Comparison of ENCODE assay signal across 2 cellular contexts in genomic region chr3:186413615-186414415, GRCh38.
TF ChIP-seq lines count a peak whose summit lies in the region.

No MANE protein-coding gene starts in this region.

TF ChIP-seq in IMR-90, 13 proteins besides CTCF, POLR2A, EP300 and RAD21:
- TF ChIP-seq USF2 (IDR thresholded peaks at IDR 0.05; ENCODE audit: low read depth, low read length) (no peak), FOS (IDR thresholded peaks at IDR 0.05; ENCODE audit: low read depth, low read length) (no peak), CHD1 (IDR thresholded peaks at IDR 0.05; ENCODE audit: low read depth, low read length) (no peak), RFX5 (IDR thresholded peaks at IDR 0.05; ENCODE audit: low read depth, low read length) (no peak), MAZ (IDR thresholded peaks at IDR 0.05; ENCODE audit: borderline replicate concordance, low read depth, low read length) (no peak), NFE2L2 (IDR thresholded peaks at IDR 0.05; ENCODE audit: low read depth, low read length) (no peak), ELK1 (IDR thresholded peaks at IDR 0.05; ENCODE audit: borderline replicate concordance, low read depth, low read length) (no peak), MAFK (IDR thresholded peaks at IDR 0.05; ENCODE audit: low read depth, low read length) (no peak), SMC3 (IDR thresholded peaks at IDR 0.05; ENCODE audit: low read depth, low read length) (no peak), BHLHE40 (IDR thresholded peaks at IDR 0.05; ENCODE audit: low read depth, low read length) (no peak), RCOR1 (IDR thresholded peaks at IDR 0.05; ENCODE audit: insufficient replicate concordance, low read length) (no peak), CEBPB (IDR thresholded peaks at IDR 0.05; ENCODE audit: low read depth, low read length) (no peak), MXI1 (IDR thresholded peaks at IDR 0.05; ENCODE audit: borderline replicate concordance, low read depth, low read length) (no peak)

TF ChIP-seq in H1, 55 proteins besides CTCF, POLR2A, EP300 and RAD21:
- TF ChIP-seq TAF7 (optimal IDR thresholded peaks at IDR 0.05; ENCODE audit: borderline replicate concordance, low read depth, low read length) (no peak), RFX5 (IDR thresholded peaks at IDR 0.05; ENCODE audit: borderline replicate concordance, low read depth, low read length) (no peak), MAFK (IDR thresholded peaks at IDR 0.05; ENCODE audit: low read depth, low read length) (peak; percentile 43; the same call in 1 of the 2 replicates), MAX (IDR thresholded peaks at IDR 0.05) (no peak), TEAD4 (IDR thresholded peaks at IDR 0.05; ENCODE audit: low read depth, low read length) (no peak), SUZ12 (IDR thresholded peaks at IDR 0.05; ENCODE audit: low read length) (no peak), CTBP2 (IDR thresholded peaks at IDR 0.05; ENCODE audit: borderline replicate concordance, insufficient read depth, insufficient read length, low read length) (no peak), BRCA1 (IDR thresholded peaks at IDR 0.05; ENCODE audit: low read depth, low read length) (no peak), JUN (IDR thresholded peaks at IDR 0.05; ENCODE audit: low read depth, low read length) (no peak), KDM4A (IDR thresholded peaks at IDR 0.05; ENCODE audit: low read depth, low read length, severe bottlenecking) (no peak), NANOG (IDR thresholded peaks at IDR 0.05; ENCODE audit: insufficient read depth, low read depth, low read length, poor library complexity, severe bottlenecking) (no peak), GABPA (IDR thresholded peaks at IDR 0.05; ENCODE audit: borderline replicate concordance, insufficient read depth, low read length) (no peak), SP2 (IDR thresholded peaks at IDR 0.05; ENCODE audit: low read length) (no peak), CBX5 (IDR thresholded peaks at IDR 0.05; ENCODE audit: low read depth, low read length) (no peak), TAF1 (IDR thresholded peaks at IDR 0.05; ENCODE audit: low read depth, low read length) (0 out of 2 replicates have a peak, but pooled peaks have one; percentile 47), POU5F1 (IDR thresholded peaks at IDR 0.05; ENCODE audit: low read depth, low read length) (no peak), SP4 (IDR thresholded peaks at IDR 0.05; ENCODE audit: low read length) (no peak), RBBP5 (IDR thresholded peaks at IDR 0.05; ENCODE audit: borderline replicate concordance, low read depth, low read length) (no peak), CHD7 (IDR thresholded peaks at IDR 0.05; ENCODE audit: insufficient replicate concordance, low read length) (no peak), BCL11A (IDR thresholded peaks at IDR 0.05; ENCODE audit: low read depth in 2 of 2, low read length in 2 of 2) (no peak), ASH2L (IDR thresholded peaks at IDR 0.05; ENCODE audit: low read length) (peak; percentile 49), E2F6 (IDR thresholded peaks at IDR 0.05) (no peak), TCF12 (IDR thresholded peaks at IDR 0.05; ENCODE audit: low read depth, low read length) (0 out of 2 replicates have a peak, but pooled peaks have one; percentile 43), SIX5 (IDR thresholded peaks at IDR 0.05; ENCODE audit: low read depth, low read length) (no peak), CEBPB (IDR thresholded peaks at IDR 0.05; ENCODE audit: low read depth, low read length) (no peak), KDM5A (IDR thresholded peaks at IDR 0.05; ENCODE audit: low read length) (no peak), BACH1 (IDR thresholded peaks at IDR 0.05; ENCODE audit: low read length) (no peak), RNF2 (IDR thresholded peaks at IDR 0.05; ENCODE audit: borderline replicate concordance, low read depth, low read length, missing control alignments, poor library complexity, severe bottlenecking) (no peak), SIRT6 (IDR thresholded peaks at IDR 0.05; ENCODE audit: low read length) (no peak), CBX8 (IDR thresholded peaks at IDR 0.05; ENCODE audit: borderline replicate concordance, low read depth, low read length) (no peak), HDAC2 (IDR thresholded peaks at IDR 0.05; ENCODE audit: borderline replicate concordance in 1 of 2, low read depth in 2 of 2, low read length in 2 of 2) (no peak), GTF2F1 (IDR thresholded peaks at IDR 0.05; ENCODE audit: borderline replicate concordance, low read depth, low read length) (no peak), TBP (IDR thresholded peaks at IDR 0.05; ENCODE audit: low read depth, low read length) (peak; percentile 36; the same call in 1 of the 2 replicates), USF2 (IDR thresholded peaks at IDR 0.05; ENCODE audit: low read length) (no peak), ATF2 (IDR thresholded peaks at IDR 0.05; ENCODE audit: low read length) (no peak), SRF (IDR thresholded peaks at IDR 0.05; ENCODE audit: low read depth, low read length) (peak; percentile 59; the same call in 1 of the 2 replicates), NRF1 (IDR thresholded peaks at IDR 0.05; ENCODE audit: low read depth, low read length) (no peak)
